In the genomic region with DNA sequence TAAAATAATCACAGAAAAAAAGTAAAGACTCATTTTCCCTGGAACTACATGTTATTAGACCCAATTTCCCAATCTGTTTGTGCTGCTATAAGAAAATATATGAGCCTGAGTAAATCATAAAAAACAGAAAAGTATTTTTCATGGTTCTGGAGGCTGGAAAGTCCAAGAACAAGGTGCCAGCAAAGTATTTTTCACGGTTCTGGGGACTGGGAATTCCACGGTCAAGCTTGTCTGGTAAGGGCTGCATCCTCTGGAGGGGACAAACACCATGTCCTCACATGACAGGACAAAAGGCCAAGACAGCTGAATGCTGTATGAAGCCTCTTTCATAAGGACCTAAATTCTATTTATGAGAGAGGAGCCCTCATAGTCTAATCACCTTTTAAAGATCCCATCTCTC, we compare ENCODE assay signal across 9 cellular contexts.
"Had no signal": no experiment of that assay in that cellular context is flagged by ENCODE, and none has a peak within 500 bp of the region (broad histone marks: within the 10 kb centered on the region; RNA-seq: fewer than 3 reads in every experiment).

No MANE protein-coding gene starts in this region.

- H3K4me1 ChIP-seq: HAP-1 had no signal

- H3K9ac ChIP-seq: GM23248 had no signal

- H3K36me3 ChIP-seq: HAP-1 had no signal

- H3K9me3 ChIP-seq: HAP-1 had no signal

- ATAC-seq: HCT116 had no signal

- H3K27ac ChIP-seq: GM23248, HL-60 had no signal

- H2AFZ ChIP-seq: GM23248 had no signal

- H3K4me3 ChIP-seq: GM23248, HAP-1 had no signal

- DNase-seq: GM23248, GOT3, H7, HFFc6, KG1 had no signal

- FAIRE-seq: HTR-8/SVneo had no signal
